1 cellular context compared by ENCODE assay signal in the genomic region with DNA sequence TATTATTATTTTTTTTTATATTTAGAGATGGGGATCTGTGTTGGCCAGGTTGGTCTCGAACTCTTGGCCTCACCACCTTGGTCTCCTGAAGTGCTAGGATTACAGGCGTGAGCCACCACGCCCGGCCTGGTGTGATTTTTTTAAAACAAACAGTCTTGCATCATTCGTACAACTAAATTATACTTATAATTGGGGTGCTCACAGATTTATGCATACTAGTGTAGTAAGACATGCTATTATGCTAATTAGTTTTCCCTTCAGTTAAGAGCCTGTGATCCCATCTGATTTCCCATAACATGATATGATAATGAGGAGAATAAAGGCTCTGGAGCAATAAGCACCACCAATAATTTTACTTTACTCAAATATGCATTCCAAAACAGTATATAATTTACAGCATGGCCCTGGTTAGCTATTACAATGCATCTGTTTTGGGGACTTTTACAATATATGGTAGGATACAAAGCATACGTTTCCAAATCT.
TF ChIP-seq lines count a peak whose summit lies in the region.

No MANE protein-coding gene starts in this region.

TF ChIP-seq in SK-N-SH, 30 proteins besides CTCF, POLR2A, EP300 and RAD21 (continued from another document):
- no peak for TF ChIP-seq REST (IDR thresholded peaks at IDR 0.05; ENCODE audit: low read depth, low read length)
- no peak for TF ChIP-seq USF2 (IDR thresholded peaks at IDR 0.05; ENCODE audit: borderline replicate concordance, low read depth, low read length)
- TF ChIP-seq IRF3 (IDR thresholded peaks at IDR 0.05; ENCODE audit: low read depth, low read length): no peak
- TF ChIP-seq CHD2 (IDR thresholded peaks at IDR 0.05; ENCODE audit: low read length, partially characterized antibody): no peak
- no peak for TF ChIP-seq TCF12 (IDR thresholded peaks at IDR 0.05)
- TF ChIP-seq, protein P1, sequence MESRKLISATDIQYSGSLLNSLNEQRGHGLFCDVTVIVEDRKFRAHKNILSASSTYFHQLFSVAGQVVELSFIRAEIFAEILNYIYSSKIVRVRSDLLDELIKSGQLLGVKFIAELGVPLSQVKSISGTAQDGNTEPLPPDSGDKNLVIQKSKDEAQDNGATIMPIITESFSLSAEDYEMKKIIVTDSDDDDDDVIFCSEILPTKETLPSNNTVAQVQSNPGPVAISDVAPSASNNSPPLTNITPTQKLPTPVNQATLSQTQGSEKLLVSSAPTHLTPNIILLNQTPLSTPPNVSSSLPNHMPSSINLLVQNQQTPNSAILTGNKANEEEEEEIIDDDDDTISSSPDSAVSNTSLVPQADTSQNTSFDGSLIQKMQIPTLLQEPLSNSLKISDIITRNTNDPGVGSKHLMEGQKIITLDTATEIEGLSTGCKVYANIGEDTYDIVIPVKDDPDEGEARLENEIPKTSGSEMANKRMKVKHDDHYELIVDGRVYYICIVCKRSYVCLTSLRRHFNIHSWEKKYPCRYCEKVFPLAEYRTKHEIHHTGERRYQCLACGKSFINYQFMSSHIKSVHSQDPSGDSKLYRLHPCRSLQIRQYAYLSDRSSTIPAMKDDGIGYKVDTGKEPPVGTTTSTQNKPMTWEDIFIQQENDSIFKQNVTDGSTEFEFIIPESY (IDR thresholded peaks at IDR 0.05; ENCODE audit: borderline replicate concordance, low read depth): no peak
- no peak for TF ChIP-seq MAX (IDR thresholded peaks at IDR 0.05; ENCODE audit: low read depth)
- TF ChIP-seq USF1 (IDR thresholded peaks at IDR 0.05; ENCODE audit: borderline replicate concordance, low read depth): no peak
- TF ChIP-seq RXRA (IDR thresholded peaks at IDR 0.05; ENCODE audit: borderline replicate concordance, low read depth): no peak
- TF ChIP-seq FOXJ3 (CRISPR knock-in tag; IDR thresholded peaks at IDR 0.05): no peak
- TF ChIP-seq RFX5 (IDR thresholded peaks at IDR 0.05; ENCODE audit: low read length): no peak
- TF ChIP-seq NFIC (IDR thresholded peaks at IDR 0.05; ENCODE audit: borderline replicate concordance): no peak
- no peak for TF ChIP-seq TEAD4 (IDR thresholded peaks at IDR 0.05; ENCODE audit: borderline replicate concordance, insufficient read depth)
TF ChIP-seq in SK-N-SH: peak in this region for 0.
